16 cellular contexts compared by ENCODE assay signal in genomic region chr5:159082491-159082890, GRCh38. TPM values are rescaled to one million over a fixed set of nuclear protein-coding genes. Genes with fewer than 3 reads are reported as not detected.
DNase-seq lines count a peak whose midpoint lies in the region; TF ChIP-seq lines count a peak whose summit lies in the region.
"Had no signal": no experiment of that assay in that cellular context is flagged by ENCODE, and none has a peak within 500 bp of the region (broad histone marks: within the 10 kb centered on the region; RNA-seq: fewer than 3 reads in every experiment).

No MANE protein-coding gene starts in this region.

- H3K36me3 ChIP-seq in HAP-1 (replicated peaks) = no peaks in the 10 kb centered on the region

- H3K56ac ChIP-seq in H9 (ENCODE audit: insufficient read length, low read depth, low read length) = no peak overlapping the region

- no peak overlapping the region for H3K27ac ChIP-seq in H9 (ENCODE audit: insufficient read length, low read depth, low read length)

- no peak overlapping the region for H2AFZ ChIP-seq in H9 (ENCODE audit: low read length)

- H3K9me3 ChIP-seq in H9 (ENCODE audit: control insufficient read depth, low read depth, low read length) (no peaks in the 10 kb centered on the region), HAP-1 (no peaks in the 10 kb centered on the region)

- no peak overlapping the region for H2AK5ac ChIP-seq in H9 (ENCODE audit: insufficient read length, low read length)

- H2BK20ac ChIP-seq in H9 (ENCODE audit: low read depth, low read length, poor library complexity, severe bottlenecking) = peak overlapping the region; percentile 84

- H2BK15ac ChIP-seq in H9 (ENCODE audit: low read depth, low read length) = no peak overlapping the region

- no peak overlapping the region for H4K5ac ChIP-seq in H9 (ENCODE audit: insufficient read length, low read depth, low read length)

- no peak overlapping the region for H3K4ac ChIP-seq in H9 (ENCODE audit: low read depth, low read length)

- H3K27me3 Mint-ChIP-seq in H9 (ENCODE audit: low read depth) = peaks cover 68% of the 10 kb centered on the region
- peaks cover 2% of the 10 kb centered on the region for H3K27me3 Mint-ChIP-seq in glutamatergic neuron (ENCODE audit: unreplicated experiment)

- H3K4me3 Mint-ChIP-seq in H9 = no peak overlapping the region
- peak overlapping the region; percentile 72 for H3K4me3 Mint-ChIP-seq in glutamatergic neuron (ENCODE audit: unreplicated experiment)
- H3K4me3 Mint-ChIP-seq: CD4-positive, alpha-beta T cell had no signal

- DNase-seq in NCI-H82 (lab: John Stamatoyannopoulos, UW) = peak; percentile 45
- DNase-seq in NCI-H82 treated with DMSO at 0.1 percent for 48 hours (lab: John Stamatoyannopoulos, UW; ENCODE audit: unreplicated experiment) = no peak
- DNase-seq in H9 = no peak
- DNase-seq in glutamatergic neuron = no peak
- no peak for DNase-seq in effector CD4-positive, alpha-beta T cell
- no peak for DNase-seq in HAP-1 (ENCODE audit: low spot score in 2 of 2)
- DNase-seq in T-helper 9 cell = no peak
- DNase-seq in GM10266 (ENCODE audit: extremely low spot score) = no peak
- DNase-seq: 8988T; AML-193; C1 segment of cervical spinal cord; Calu3; CD4-positive, alpha-beta T cell; DND-41; GF-D8 had no signal

- no peak overlapping the region for H3K9ac ChIP-seq in H9 (ENCODE audit: extremely low read depth, insufficient read length, low read length)

- H3K18ac ChIP-seq in H9 (ENCODE audit: insufficient read length, low read depth, low read length) = no peak overlapping the region

- H2BK12ac ChIP-seq in H9 (ENCODE audit: insufficient read length, low read depth, low read length) = no peak overlapping the region

- H4K20me1 ChIP-seq in H9 (ENCODE audit: control insufficient read depth, insufficient read depth, insufficient read length) = no peaks in the 10 kb centered on the region

- H2BK120ac ChIP-seq in H9 (ENCODE audit: low read depth, low read length, poor library complexity, severe bottlenecking) = no peak overlapping the region

- no peak overlapping the region for H4K8ac ChIP-seq in H9 (replicated peaks; ENCODE audit: insufficient read length, low read depth, low read length)

- H3K36me3 Mint-ChIP-seq in H9 (ENCODE audit: insufficient read depth in 1 of 3, low read depth in 3 of 3) (no peaks in the 10 kb centered on the region), glutamatergic neuron (ENCODE audit: unreplicated experiment) (peaks cover 10% of the 10 kb centered on the region)

- no peaks in the 10 kb centered on the region for H3K23me2 ChIP-seq in H9 (ENCODE audit: insufficient read length, low read depth, low read length, poor library complexity, severe bottlenecking)

- H3K4me1 Mint-ChIP-seq in H9 (peaks cover 13 to 20% of the 10 kb centered on the region in 2 experiments), glutamatergic neuron (ENCODE audit: low read depth, unreplicated experiment) (peaks cover 64% of the 10 kb centered on the region)

- H3K4me1 ChIP-seq in H9 (ENCODE audit: insufficient read depth, low read length) = no peaks in the 10 kb centered on the region
- H3K4me1 ChIP-seq in HAP-1 = no peaks in the 10 kb centered on the region

- H2BK5ac ChIP-seq in H9 (ENCODE audit: insufficient read length, low read length) = no peak overlapping the region

- no peak overlapping the region for H4K91ac ChIP-seq in H9 (ENCODE audit: insufficient read length, low read depth, low read length)

- in situ Hi-C loops in HAP-1 (cut with MboI; ENCODE audit: low sequenced_read_pairs) = no loop called here

- H3K79me2 ChIP-seq in H9 (ENCODE audit: insufficient read depth, low read length) = no peaks in the 10 kb centered on the region

- H3K27me3 ChIP-seq in H9 (ENCODE audit: insufficient read depth, low read length) (no peaks in the 10 kb centered on the region; the same call in 1 of the 2 replicates), HAP-1 (ENCODE audit: low read depth) (peaks cover 3% of the 10 kb centered on the region; the same call in 1 of the 2 replicates)

- no peak overlapping the region for H3K4me3 ChIP-seq in HAP-1
- H3K4me3 ChIP-seq: K562 had no signal

- H3K23ac ChIP-seq in H9 (ENCODE audit: insufficient read length, low read depth, low read length) = no peak overlapping the region

- H3K27ac Mint-ChIP-seq in H9 = no peak overlapping the region
- peak overlapping the region; percentile 86 for H3K27ac Mint-ChIP-seq in glutamatergic neuron (ENCODE audit: unreplicated experiment)
- H3K27ac Mint-ChIP-seq: CD4-positive, alpha-beta T cell had no signal

- no CpG with 5 or more reads among the region's 3 CpGs for WGBS in H9 (ENCODE audit: extremely low coverage, insufficient read length, low lambda C conversion rate)

- TF ChIP-seq CTCF in H9 (conservative IDR thresholded peaks at IDR 0.05) (no peak), glutamatergic neuron (IDR thresholded peaks at IDR 0.05; ENCODE audit: partially characterized antibody, unreplicated experiment) (no peak), GM10266 (IDR thresholded peaks at IDR 0.05; ENCODE audit: control insufficient read depth, insufficient read depth, low read depth, missing control alignments) (no peak)

- no peak overlapping the region for H3T11ph ChIP-seq in H9 (ENCODE audit: low read length)

- no peak overlapping the region for H3K4me2 ChIP-seq in H9 (ENCODE audit: insufficient read depth, insufficient read length, low read length)

- no peak overlapping the region for H3K14ac ChIP-seq in H9 (ENCODE audit: insufficient read depth, low read length)

- H3K79me1 ChIP-seq in H9 (ENCODE audit: insufficient read depth, low read depth, low read length, poor library complexity, severe bottlenecking) = no peaks in the 10 kb centered on the region

- no peaks in the 10 kb centered on the region for H3K9me3 Mint-ChIP-seq in H9
- peaks cover 8% of the 10 kb centered on the region for H3K9me3 Mint-ChIP-seq in glutamatergic neuron (ENCODE audit: unreplicated experiment)
- H3K9me3 Mint-ChIP-seq: CD4-positive, alpha-beta T cell had no signal

RNA-seq across cellular contexts. Expression of gene EBF1, which starts 17.2 kb away (rescaled TPM):
- total RNA-seq in H9 (2021) (not detected in 2 replicates), glutamatergic neuron (ENCODE audit: unreplicated experiment) (412 TPM)
- total RNA-seq: Calu3 had no signal

Comparison
In these comparisons a context has a peak if more than half of its experiments do, and no peak if none do; other contexts are left out.
1. RNA of gene EBF1, which starts 17.2 kb away (total RNA-seq): 412 TPM in glutamatergic neuron (single experiment); not detected in H9; every median in the first group is over 100 times any median in the second.